8 cellular contexts compared by ENCODE assay signal in the genomic region with DNA sequence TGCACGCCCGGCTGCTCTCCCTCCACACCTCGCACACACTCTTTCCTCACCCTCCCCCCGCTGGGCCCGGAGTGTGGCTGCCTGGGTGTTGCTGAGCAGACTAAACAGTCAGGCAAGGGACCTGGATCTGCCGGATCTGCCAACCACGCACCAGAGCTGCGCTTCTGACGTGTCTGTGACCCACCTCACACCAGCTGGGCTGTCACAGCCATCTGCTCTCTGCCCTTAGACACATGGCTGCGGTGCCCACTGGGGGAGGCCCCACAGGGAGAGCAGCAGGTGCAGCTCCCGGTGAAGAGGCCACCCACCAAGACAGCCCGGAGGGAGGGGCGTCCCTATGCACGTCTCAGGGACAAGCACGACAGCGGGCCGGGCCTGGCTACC.
DNase-seq lines count a peak whose midpoint lies in the region; ATAC-seq and TF ChIP-seq lines count a peak whose summit lies in the region.
"Not testable (repeated sequence)": the region's sequence is repeated elsewhere in the genome, so short reads cannot be mapped to it uniquely, and the experiment has no call there.

No MANE protein-coding gene starts in this region.

- intact Hi-C loops in naive thymus-derived CD4-positive, alpha-beta T cell (cut with micrococcal nuclease), result not testable (repeated sequence)

- not testable (repeated sequence) for H4K20me1 ChIP-seq in DOHH2 (ENCODE audit: control insufficient read depth, insufficient read depth, low read depth, low read length); KMS-11 (ENCODE audit: insufficient read depth)

- not testable (repeated sequence) for H2AFZ ChIP-seq in KMS-11 (ENCODE audit: low read depth)

- 0 out of 2 replicates have a peak overlapping the region, but pooled peaks have one; percentile 51 for H3K4me2 ChIP-seq in DOHH2 (ENCODE audit: low read length)
- not testable (repeated sequence) for H3K4me2 ChIP-seq in KMS-11

- peak overlapping the region; percentile 82; the same call in 1 of the 2 replicates for H3K9ac ChIP-seq in KMS-11

- not testable (repeated sequence) for H3K36me3 ChIP-seq in DOHH2 (ENCODE audit: control insufficient read depth, low read length); KMS-11 (ENCODE audit: insufficient read depth); naive thymus-derived CD4-positive, alpha-beta T cell (ENCODE audit: control insufficient read depth in 2 of 3, insufficient read depth in 3 of 3, low read length in 3 of 3)

- H3F3A ChIP-seq in DOHH2 (ENCODE audit: control insufficient read depth, insufficient read depth), result not testable (repeated sequence)

- H3K4me3 ChIP-seq in DOHH2 (ENCODE audit: low read length); KMS-11 (IDR thresholded peaks at IDR 0.05; ENCODE audit: insufficient read depth, low read depth, low read length); naive thymus-derived CD4-positive, alpha-beta T cell (ENCODE audit: low read length): not testable (repeated sequence)

- H3K9me3 Mint-ChIP-seq in activated T-cell treated with anti-CD3 and anti-CD28 coated beads, Interleukin-2, amount 50 U/mL, for 72 hours; chondrocyte (ENCODE audit: low read depth); naive thymus-derived CD4-positive, alpha-beta T cell; stimulated activated effector memory CD8-positive, alpha-beta T cell treated with anti-CD3 and anti-CD28 coated beads, Interleukin-12 subunit alpha, Interleukin-12 subunit beta, amount 100 ng/mL, for 72 hours: not testable (repeated sequence)

- not testable (repeated sequence) for H3K27me3 ChIP-seq in DOHH2 (ENCODE audit: control insufficient read depth, low read length); KMS-11 (ENCODE audit: insufficient read depth, low read depth); naive thymus-derived CD4-positive, alpha-beta T cell (ENCODE audit: control insufficient read depth in 2 of 2, insufficient read depth in 2 of 2, low read length in 2 of 2)

- not testable (repeated sequence) for H3K9me2 ChIP-seq in DOHH2 (replicated peaks; ENCODE audit: control insufficient read depth, low read length)

- not testable (repeated sequence) for TF ChIP-seq CTCF in DOHH2 (IDR thresholded peaks at IDR 0.05; ENCODE audit: low read depth, low read length, poor library complexity, severe bottlenecking); KMS-11 (conservative IDR thresholded peaks at IDR 0.05; ENCODE audit: low read depth, low read length); chondrocyte (IDR thresholded peaks at IDR 0.05)

- H3K4me3 Mint-ChIP-seq in activated T-cell treated with anti-CD3 and anti-CD28 coated beads, Interleukin-2, amount 50 U/mL, for 72 hours; chondrocyte (ENCODE audit: unreplicated experiment); naive thymus-derived CD4-positive, alpha-beta T cell; stimulated activated effector memory CD8-positive, alpha-beta T cell treated with anti-CD3 and anti-CD28 coated beads, Interleukin-12 subunit alpha, Interleukin-12 subunit beta, amount 100 ng/mL, for 72 hours: not testable (repeated sequence)

- CTCF ChIA-PET in naive thymus-derived CD4-positive, alpha-beta T cell (lab: Charles Lee), result not testable (repeated sequence)

- not testable (repeated sequence) for H3K27ac Mint-ChIP-seq in activated T-cell treated with anti-CD3 and anti-CD28 coated beads, Interleukin-2, amount 50 U/mL, for 72 hours; chondrocyte (ENCODE audit: unreplicated experiment); naive thymus-derived CD4-positive, alpha-beta T cell; stimulated activated effector memory CD8-positive, alpha-beta T cell treated with anti-CD3 and anti-CD28 coated beads, Interleukin-12 subunit alpha, Interleukin-12 subunit beta, amount 100 ng/mL, for 72 hours

- not testable (repeated sequence) for H3K27me3 Mint-ChIP-seq in activated T-cell treated with anti-CD3 and anti-CD28 coated beads, Interleukin-2, amount 50 U/mL, for 72 hours (ENCODE audit: low read depth); chondrocyte (ENCODE audit: low read depth); naive thymus-derived CD4-positive, alpha-beta T cell

- not testable (repeated sequence) for H3K79me2 ChIP-seq in DOHH2 (ENCODE audit: control insufficient read depth, low read length); KMS-11 (ENCODE audit: insufficient read depth, low read depth)

- peak in 1 of 2 donors; percentile 14 for DNase-seq in activated T-cell treated with anti-CD3 and anti-CD28 coated beads, Interleukin-2, amount 50 U/mL, for 72 hours
- DNase-seq in chondrocyte (ENCODE audit: low spot score), result peak; percentile 5
- DNase-seq in naive thymus-derived CD4-positive, alpha-beta T cell, result peak in 6 of 9 donors; percentile 26 to 68 (median 58)
- not testable (repeated sequence) for DNase-seq in stimulated activated effector memory CD8-positive, alpha-beta T cell treated with anti-CD3 and anti-CD28 coated beads, Interleukin-12 subunit alpha, Interleukin-12 subunit beta, amount 100 ng/mL, for 72 hours (ENCODE audit: low spot score in 2 of 2)

- H3K4me1 Mint-ChIP-seq in activated T-cell treated with anti-CD3 and anti-CD28 coated beads, Interleukin-2, amount 50 U/mL, for 72 hours (ENCODE audit: low read depth); chondrocyte (ENCODE audit: low read depth); naive thymus-derived CD4-positive, alpha-beta T cell; stimulated activated effector memory CD8-positive, alpha-beta T cell treated with anti-CD3 and anti-CD28 coated beads, Interleukin-12 subunit alpha, Interleukin-12 subunit beta, amount 100 ng/mL, for 72 hours: not testable (repeated sequence)

- POLR2A ChIA-PET in naive thymus-derived CD4-positive, alpha-beta T cell (lab: Charles Lee), result not testable (repeated sequence)

- H3K9me3 ChIP-seq in DOHH2 (ENCODE audit: control insufficient read depth, insufficient read depth, low read length); naive thymus-derived CD4-positive, alpha-beta T cell (ENCODE audit: control insufficient read depth in 2 of 3, low read length in 3 of 3): not testable (repeated sequence)

- H3K27ac ChIP-seq in DOHH2 (ENCODE audit: low read depth, low read length) (peak overlapping the region; percentile 79), KMS-11 (peak overlapping the region; percentile 96; the same call in 1 of the 2 replicates)
- not testable (repeated sequence) for H3K27ac ChIP-seq in naive thymus-derived CD4-positive, alpha-beta T cell (ENCODE audit: low read depth, low read length)

- H3K36me3 Mint-ChIP-seq in activated T-cell treated with anti-CD3 and anti-CD28 coated beads, Interleukin-2, amount 50 U/mL, for 72 hours (ENCODE audit: insufficient read depth in 2 of 2); chondrocyte (ENCODE audit: low read depth); naive thymus-derived CD4-positive, alpha-beta T cell; stimulated activated effector memory CD8-positive, alpha-beta T cell treated with anti-CD3 and anti-CD28 coated beads, Interleukin-12 subunit alpha, Interleukin-12 subunit beta, amount 100 ng/mL, for 72 hours: not testable (repeated sequence)

- H3K4me1 ChIP-seq in DOHH2 (ENCODE audit: control insufficient read depth, low read length), result peaks cover 35% of the 10 kb centered on the region
- not testable (repeated sequence) for H3K4me1 ChIP-seq in KMS-11 (ENCODE audit: low read depth, poor library complexity, severe bottlenecking); naive thymus-derived CD4-positive, alpha-beta T cell (ENCODE audit: control insufficient read depth in 2 of 2, insufficient read depth in 2 of 2, low read length in 2 of 2)

- peak; percentile 52 for ATAC-seq in GM21723 (IDR thresholded peaks at IDR 0.05; ENCODE audit: unreplicated experiment)
- peak; percentile 73 to 74 for ATAC-seq in activated CD4-positive, CD25-positive, alpha-beta regulatory T cell treated with anti-CD3 and anti-CD28 coated beads, Interleukin-2, amount 50 U/mL, for 24 hours
- peak; percentile 48 to 57 for ATAC-seq in activated T-cell treated with anti-CD3 and anti-CD28 coated beads, Interleukin-2, amount 50 U/mL, for 72 hours (replicated peaks in 1 of 2)
- ATAC-seq in naive thymus-derived CD4-positive, alpha-beta T cell, result peak; percentile 68
- peak; percentile 79 for ATAC-seq in stimulated activated effector memory CD8-positive, alpha-beta T cell treated with anti-CD3 and anti-CD28 coated beads, Interleukin-12 subunit alpha, Interleukin-12 subunit beta, amount 100 ng/mL, for 72 hours
